9 cellular contexts compared by ENCODE assay signal in genomic region chr18:79496978-79497637, GRCh38.
DNase-seq lines count a peak whose midpoint lies in the region; ATAC-seq lines count a peak whose summit lies in the region.
"Had no signal": no experiment of that assay in that cellular context is flagged by ENCODE, and none has a peak within 500 bp of the region (broad histone marks: within the 10 kb centered on the region; RNA-seq: fewer than 3 reads in every experiment).

No MANE protein-coding gene starts in this region.

- H3K27me3 Mint-ChIP-seq in activated naive CD8-positive, alpha-beta T cell treated with anti-CD3 and anti-CD28 coated beads, Interleukin-2, amount 10 ng/mL, durations not matched to agents 7 days and 5 days: no peaks in the 10 kb centered on the region

- ATAC-seq in GM21825 (IDR thresholded peaks at IDR 0.05; ENCODE audit: unreplicated experiment) (peak; percentile 47), GM21390 (IDR thresholded peaks at IDR 0.05; ENCODE audit: unreplicated experiment) (no peak)
- ATAC-seq in activated naive CD8-positive, alpha-beta T cell treated with anti-CD3 and anti-CD28 coated beads, Interleukin-2, amount 10 ng/mL, durations not matched to agents 7 days and 5 days (ENCODE audit: low read depth): no peak
- no peak for ATAC-seq in activated CD4-positive, CD25-positive, alpha-beta regulatory T cell treated with anti-CD3 and anti-CD28 coated beads, Interleukin-2, amount 50 U/mL, for 24 hours

- H3K36me3 Mint-ChIP-seq in activated naive CD8-positive, alpha-beta T cell treated with anti-CD3 and anti-CD28 coated beads, Interleukin-2, amount 10 ng/mL, durations not matched to agents 7 days and 5 days: peaks cover 52% of the 10 kb centered on the region

- peaks cover 2% of the 10 kb centered on the region for H3K4me1 Mint-ChIP-seq in activated naive CD8-positive, alpha-beta T cell treated with anti-CD3 and anti-CD28 coated beads, Interleukin-2, amount 10 ng/mL, durations not matched to agents 7 days and 5 days

- no peak overlapping the region for H3K4me3 Mint-ChIP-seq in activated naive CD8-positive, alpha-beta T cell treated with anti-CD3 and anti-CD28 coated beads, Interleukin-2, amount 10 ng/mL, durations not matched to agents 7 days and 5 days
- H3K4me3 Mint-ChIP-seq: dendritic cell treated with granulocyte-macrophage colony-stimulating factor and Interleukin-4, amounts not matched to agents 40 ng/mL and 50 ng/mL, for 4 days had no signal

- H3K9me3 Mint-ChIP-seq in activated naive CD8-positive, alpha-beta T cell treated with anti-CD3 and anti-CD28 coated beads, Interleukin-2, amount 10 ng/mL, durations not matched to agents 7 days and 5 days: peaks cover 25% of the 10 kb centered on the region

- POLR2A ChIA-PET in activated naive CD8-positive, alpha-beta T cell treated with anti-CD3 and anti-CD28 coated beads, Interleukin-2, amount 10 ng/mL, durations not matched to agents 7 days and 5 days (lab: Charles Lee): interaction anchor here (0.6 kb wide), 1 partner anchor 23 kb away, joined by 3 read pairs; no protein-coding TSS in a partner anchor

- no peak overlapping the region for H3K27ac Mint-ChIP-seq in activated naive CD8-positive, alpha-beta T cell treated with anti-CD3 and anti-CD28 coated beads, Interleukin-2, amount 10 ng/mL, durations not matched to agents 7 days and 5 days
- H3K27ac Mint-ChIP-seq: dendritic cell treated with granulocyte-macrophage colony-stimulating factor and Interleukin-4, amounts not matched to agents 40 ng/mL and 50 ng/mL, for 4 days had no signal

- DNase-seq in AG08395 (ENCODE audit: low spot score) (peak; percentile 72), left kidney (ENCODE audit: low read depth, low spot score) (peak; percentile 81), NCI-H187 treated with DMSO at 0.1 percent for 48 hours (lab: John Stamatoyannopoulos, UW) (no peak), RKO (ENCODE audit: low spot score) (no peak)
- DNase-seq in activated naive CD8-positive, alpha-beta T cell treated with anti-CD3 and anti-CD28 coated beads, Interleukin-2, amount 10 ng/mL, durations not matched to agents 7 days and 5 days: peak; percentile 10

Comparison
In these comparisons a context has a peak if more than half of its experiments do, and no peak if none do; other contexts are left out.
1. DNase-seq: peak in AG08395 (single experiment), activated naive CD8-positive, alpha-beta T cell treated with anti-CD3 and anti-CD28 coated beads, Interleukin-2, amount 10 ng/mL, durations not matched to agents 7 days and 5 days (single experiment) and left kidney (single experiment); none in NCI-H187 treated with DMSO at 0.1 percent for 48 hours (single experiment) and RKO (single experiment).